Comparison of ENCODE assay signal across 8 cellular contexts in the genomic region with DNA sequence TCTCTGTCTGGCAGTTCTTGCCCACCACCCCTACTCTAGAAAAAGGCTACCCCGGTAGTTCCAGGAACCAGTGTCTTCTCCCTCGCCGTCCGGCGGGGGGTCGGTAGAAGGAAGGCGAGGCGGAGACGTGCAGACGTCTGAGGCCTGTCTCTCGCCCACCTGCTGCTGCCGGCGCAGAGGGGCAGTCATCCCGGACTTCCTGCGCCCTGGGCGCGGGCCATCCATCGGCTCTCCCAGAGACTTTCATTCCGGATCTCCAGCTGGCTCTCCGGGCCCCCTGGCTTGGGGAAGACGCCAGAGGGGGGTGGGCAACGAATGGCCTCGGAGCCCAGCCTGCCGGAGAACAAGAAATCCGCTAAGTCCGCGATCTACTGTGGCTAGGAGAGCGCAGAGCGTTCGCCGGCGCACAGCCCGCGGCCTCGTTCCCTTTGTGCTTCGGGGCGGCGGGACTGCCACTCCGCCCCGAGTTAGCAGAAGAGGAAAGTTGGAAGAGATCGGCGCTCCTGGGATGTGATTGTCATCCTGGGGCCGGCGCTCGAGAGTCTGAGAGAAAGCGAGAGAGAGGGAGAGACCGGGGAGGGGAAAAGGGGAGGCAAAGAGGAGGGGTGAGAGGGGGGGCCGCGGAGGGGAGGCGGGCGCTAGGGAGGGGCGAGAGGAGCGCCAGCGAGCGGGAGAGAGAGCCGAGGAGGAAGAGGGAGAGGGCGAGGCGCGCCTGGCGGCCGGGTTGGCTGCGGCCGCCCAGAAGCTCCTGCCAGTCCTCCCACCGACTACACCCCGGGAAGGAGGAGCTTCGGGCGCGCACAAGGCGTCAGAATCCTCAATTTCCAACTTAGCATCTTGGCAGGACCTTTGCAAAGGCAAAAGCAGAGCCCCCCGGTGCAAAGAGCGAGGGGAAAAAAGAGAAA.
DNase-seq lines count a peak whose midpoint lies in the region; ATAC-seq and TF ChIP-seq lines count a peak whose summit lies in the region.

Gene IRX5, plus strand, starts transcription at position 832 of the 905 bp plus-strand sequence. CDS start 334 bp downstream, outside the sequence.

- peaks cover 72% of the 10 kb centered on the region for H3K27me3 ChIP-seq in iPS-15b (ENCODE audit: control insufficient read depth, insufficient read depth, low read length)

- no peaks in the 10 kb centered on the region for H3K9me3 ChIP-seq in iPS-15b (ENCODE audit: control insufficient read depth, insufficient read depth, low read length)

- H3K4me1 ChIP-seq in iPS-15b (ENCODE audit: control insufficient read depth, insufficient read depth, low read length): peaks cover 9% of the 10 kb centered on the region

- no peak within 1 kb of the TSS for H3K9ac ChIP-seq in iPS-15b (ENCODE audit: low read depth, low read length)

- ATAC-seq in GM21825 (IDR thresholded peaks at IDR 0.05; ENCODE audit: unreplicated experiment): no peak

- TF ChIP-seq POLR2A in Raji (IDR thresholded peaks at IDR 0.05; ENCODE audit: insufficient read depth, low read depth, low read length): peak; percentile 34; the same call in 1 of the 2 replicates

- H3K4me3 ChIP-seq in iPS-15b (ENCODE audit: low read depth, low read length): peak within 1 kb of the TSS; percentile 85

- DNase-seq in activated effector memory CD4-positive, alpha-beta T cell treated with anti-CD3 and anti-CD28 coated beads, Interleukin-2, amount 50 U/mL, for 16 hours: peak; percentile 79
- DNase-seq in activated effector memory CD4-positive, alpha-beta T cell treated with Interleukin-2 at 50 U/mL for 16 hours: no peak
- peak; percentile 91 for DNase-seq in MV-4-11 (lab: John Stamatoyannopoulos, UW)
- DNase-seq in brain pericyte (ENCODE audit: low read depth, low spot score): peak; percentile 68
- DNase-seq in retina: peak; percentile 91

- no peaks in the 10 kb centered on the region for H3K36me3 ChIP-seq in iPS-15b (ENCODE audit: control insufficient read depth, insufficient read depth, low read length)
